ENCODE assay signal across 10 cellular contexts in genomic region chr6:105835373-105835772, GRCh38.
DNase-seq lines count a peak whose midpoint lies in the region; ATAC-seq and TF ChIP-seq lines count a peak whose summit lies in the region.
"Had no signal": no experiment of that assay in that cellular context is flagged by ENCODE, and none has a peak within 500 bp of the region (broad histone marks: within the 10 kb centered on the region; RNA-seq: fewer than 3 reads in every experiment).

No MANE protein-coding gene starts in this region.

- H3K27me3 ChIP-seq in psoas muscle (ENCODE audit: insufficient read depth in 3 of 3, low read length in 2 of 3): no peaks in the 10 kb centered on the region

- no peaks in the 10 kb centered on the region for H3K27me3 Mint-ChIP-seq in endothelial cell (ENCODE audit: unreplicated experiment)

- TF ChIP-seq CTCF in endothelial cell (IDR thresholded peaks at IDR 0.05; ENCODE audit: unreplicated experiment) (peak; percentile 43), retinal pigment epithelial cell (conservative IDR thresholded peaks at IDR 0.05; ENCODE audit: low read depth, low read length) (peak; percentile 82), psoas muscle (IDR thresholded peaks at IDR 0.05) (no peak)

- no peak overlapping the region for H3K27ac Mint-ChIP-seq in endothelial cell (ENCODE audit: unreplicated experiment)
- H3K27ac Mint-ChIP-seq: mesothelial cell of epicardium had no signal

- ATAC-seq in psoas muscle (no peak), GM19452 (IDR thresholded peaks at IDR 0.05; ENCODE audit: unreplicated experiment) (no peak)

- no peaks in the 10 kb centered on the region for H3K9me3 ChIP-seq in psoas muscle
- H3K9me3 ChIP-seq: thoracic aorta had no signal

- H3K9me3 Mint-ChIP-seq in endothelial cell (ENCODE audit: unreplicated experiment): no peaks in the 10 kb centered on the region
- H3K9me3 Mint-ChIP-seq: mesothelial cell of epicardium had no signal

- H3K4me3 Mint-ChIP-seq in endothelial cell (ENCODE audit: unreplicated experiment): no peak overlapping the region
- H3K4me3 Mint-ChIP-seq: mesothelial cell of epicardium had no signal

- H3K4me1 Mint-ChIP-seq in endothelial cell (ENCODE audit: unreplicated experiment): no peaks in the 10 kb centered on the region

- no peak overlapping the region for H3K4me3 ChIP-seq in retinal pigment epithelial cell (ENCODE audit: low read length)
- no peak overlapping the region for H3K4me3 ChIP-seq in psoas muscle
- H3K4me3 ChIP-seq: thoracic aorta had no signal

- WGBS in psoas muscle, 3 donors: 68 to 77% (median 72%) methylated on average over 6 of the region's 6 CpGs

- H3K36me3 Mint-ChIP-seq in endothelial cell (ENCODE audit: low read depth, unreplicated experiment): no peaks in the 10 kb centered on the region
- H3K36me3 Mint-ChIP-seq: mesothelial cell of epicardium had no signal

- intact Hi-C loops in psoas muscle (cut with DNase I): no loop called here

- no peak overlapping the region for H3K27ac ChIP-seq in psoas muscle
- H3K27ac ChIP-seq: thoracic aorta had no signal

- no peaks in the 10 kb centered on the region for H3K4me1 ChIP-seq in psoas muscle

- DNase-seq in SIG-M5 treated with dmso at 0.1 percent for 504 hours (lab: John Stamatoyannopoulos, UW; ENCODE audit: unreplicated experiment) (peak; percentile 1), SIG-M5 (lab: John Stamatoyannopoulos, UW) (no peak), NCI-H226 (peak; percentile 7), endothelial cell (ENCODE audit: low spot score) (peak; percentile 56), retinal pigment epithelial cell (ENCODE audit: low read depth) (peak; percentile 38), psoas muscle (no peak), kidney tubule cell (ENCODE audit: low spot score) (no peak)

- H3K36me3 ChIP-seq in psoas muscle (ENCODE audit: insufficient read depth in 1 of 2, low read depth in 1 of 2): no peaks in the 10 kb centered on the region
- H3K36me3 ChIP-seq: thoracic aorta had no signal

Comparison
In these comparisons a context has a peak if more than half of its experiments do, and no peak if none do; other contexts are left out.
1. DNase-seq: peak in SIG-M5 treated with dmso at 0.1 percent for 504 hours (single experiment), NCI-H226 (single experiment), endothelial cell (single experiment) and retinal pigment epithelial cell (single experiment); none in SIG-M5 (single experiment), psoas muscle (0 of 2) and kidney tubule cell (single experiment).